Comparison of ENCODE assay signal across 12 cellular contexts in the genomic region with DNA sequence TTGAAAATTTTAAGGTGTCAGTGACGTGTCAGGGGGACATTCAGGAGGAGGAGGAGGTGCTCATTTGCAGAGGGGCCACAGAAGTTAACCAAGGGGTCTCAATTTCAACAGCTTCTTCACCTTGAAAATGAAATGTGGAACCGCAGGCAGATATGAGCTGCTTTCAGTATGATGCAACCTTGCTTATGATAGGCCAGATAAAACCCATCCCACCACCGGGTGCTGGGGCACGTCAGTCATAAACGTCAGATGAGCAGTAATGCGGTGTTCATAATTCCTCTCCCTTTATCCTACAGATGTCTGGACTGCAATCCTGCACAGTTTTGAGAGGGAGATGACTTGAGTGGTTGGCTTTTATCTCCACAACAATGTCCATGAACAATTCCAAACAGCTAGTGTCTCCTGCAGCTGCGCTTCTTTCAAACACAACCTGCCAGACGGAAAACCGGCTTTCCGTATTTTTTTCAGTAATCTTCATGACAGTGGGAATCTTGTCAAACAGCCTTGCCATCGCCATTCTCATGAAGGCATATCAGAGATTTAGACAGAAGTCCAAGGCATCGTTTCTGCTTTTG. TPM values are rescaled to one million over a fixed set of nuclear protein-coding genes. Genes with fewer than 3 reads are reported as not detected.
DNase-seq lines count a peak whose midpoint lies in the region; ATAC-seq and TF ChIP-seq lines count a peak whose summit lies in the region.
"Had no signal": no experiment of that assay in that cellular context is flagged by ENCODE, and none has a peak within 500 bp of the region (broad histone marks: within the 10 kb centered on the region; RNA-seq: fewer than 3 reads in every experiment).

No MANE protein-coding gene starts in this region.

- H3K27ac ChIP-seq in smooth muscle cell (ENCODE audit: low read depth) (no peak overlapping the region), SJCRH30 (no peak overlapping the region)

- no peaks in the 10 kb centered on the region for H3K9me3 ChIP-seq in smooth muscle cell (replicated peaks; ENCODE audit: low read depth)
- no peaks in the 10 kb centered on the region for H3K9me3 ChIP-seq in SJCRH30 (replicated peaks)

- peaks cover 4 to 9% of the 10 kb centered on the region in 2 donors for H3K9me3 Mint-ChIP-seq in stimulated activated naive B cell treated with anti-CD40 and anti-IgM and Interleukin-4, amounts not matched to agents 10 μg/mL and 1 μg/mL and 100 μg/mL, for 72 hours
- H3K9me3 Mint-ChIP-seq: dendritic cell treated with granulocyte-macrophage colony-stimulating factor and Interleukin-4, amounts not matched to agents 40 ng/mL and 50 ng/mL, for 4 days had no signal

- H3K27me3 ChIP-seq in smooth muscle cell (ENCODE audit: low read depth): peaks cover 18% of the 10 kb centered on the region
- no peaks in the 10 kb centered on the region for H3K27me3 ChIP-seq in SJCRH30

- no peak overlapping the region for H3K27ac Mint-ChIP-seq in stimulated activated naive B cell treated with anti-CD40 and anti-IgM and Interleukin-4, amounts not matched to agents 10 μg/mL and 1 μg/mL and 100 μg/mL, for 72 hours
- H3K27ac Mint-ChIP-seq: activated naive CD8-positive, alpha-beta T cell treated with anti-CD3 and anti-CD28 coated beads, Interleukin-2, amount 10 ng/mL, durations not matched to agents 7 days and 5 days; dendritic cell treated with granulocyte-macrophage colony-stimulating factor and Interleukin-4, amounts not matched to agents 40 ng/mL and 50 ng/mL, for 4 days had no signal

- H3K27me3 Mint-ChIP-seq in stimulated activated naive B cell treated with anti-CD40 and anti-IgM and Interleukin-4, amounts not matched to agents 10 μg/mL and 1 μg/mL and 100 μg/mL, for 72 hours: peaks cover 32 to 53% of the 10 kb centered on the region in 2 donors

- no peaks in the 10 kb centered on the region for H3K36me3 Mint-ChIP-seq in stimulated activated naive B cell treated with anti-CD40 and anti-IgM and Interleukin-4, amounts not matched to agents 10 μg/mL and 1 μg/mL and 100 μg/mL, for 72 hours
- H3K36me3 Mint-ChIP-seq: activated naive CD8-positive, alpha-beta T cell treated with anti-CD3 and anti-CD28 coated beads, Interleukin-2, amount 10 ng/mL, durations not matched to agents 7 days and 5 days had no signal

- no peak for ATAC-seq in stimulated activated naive B cell treated with anti-CD40 and anti-IgM and Interleukin-4, amounts not matched to agents 10 μg/mL and 1 μg/mL and 100 μg/mL, for 72 hours (replicated peaks)
- no peak for ATAC-seq in GM21786 (IDR thresholded peaks at IDR 0.05; ENCODE audit: unreplicated experiment)

- H3K4me1 ChIP-seq in smooth muscle cell (ENCODE audit: low read depth) (no peaks in the 10 kb centered on the region), SJCRH30 (no peaks in the 10 kb centered on the region)

- H3K4me3 Mint-ChIP-seq in stimulated activated naive B cell treated with anti-CD40 and anti-IgM and Interleukin-4, amounts not matched to agents 10 μg/mL and 1 μg/mL and 100 μg/mL, for 72 hours: no peak overlapping the region
- H3K4me3 Mint-ChIP-seq: activated naive CD8-positive, alpha-beta T cell treated with anti-CD3 and anti-CD28 coated beads, Interleukin-2, amount 10 ng/mL, durations not matched to agents 7 days and 5 days had no signal

- no peaks in the 10 kb centered on the region for H4K20me1 ChIP-seq in smooth muscle cell (ENCODE audit: low read depth)

- H3K9ac ChIP-seq in smooth muscle cell (ENCODE audit: low read depth): no peak overlapping the region

- H3K4me3 ChIP-seq in smooth muscle cell: peak overlapping the region; percentile 48
- H3K4me3 ChIP-seq in SJCRH30: no peak overlapping the region

- no peaks in the 10 kb centered on the region for H3K79me2 ChIP-seq in smooth muscle cell (ENCODE audit: low read depth)

- H2AFZ ChIP-seq in smooth muscle cell (ENCODE audit: low read depth): peak overlapping the region; percentile 84

- H3K4me2 ChIP-seq in smooth muscle cell: peak overlapping the region; percentile 82

- WGBS in smooth muscle cell (ENCODE audit: low lambda C conversion rate): 58% methylated on average over 12 of the region's 12 CpGs

- peak; percentile 82 for DNase-seq in GM03348 (ENCODE audit: low spot score)
- peak; percentile 78 to 88 for DNase-seq in NCI-H446 (lab: John Stamatoyannopoulos, UW)
- peak; percentile 88 for DNase-seq in fibroblast of gingiva (ENCODE audit: low read depth)
- no peak for DNase-seq in smooth muscle cell (lab: John Stamatoyannopoulos, UW; ENCODE audit: unreplicated experiment)
- DNase-seq in stimulated activated naive B cell treated with anti-CD40 and anti-IgM and Interleukin-4, amounts not matched to agents 10 μg/mL and 1 μg/mL and 100 μg/mL, for 72 hours: no peak
- DNase-seq in SJCRH30: no peak
- DNase-seq in OCI-M2 (lab: John Stamatoyannopoulos, UW; ENCODE audit: unreplicated experiment): no peak
- DNase-seq: activated naive CD8-positive, alpha-beta T cell treated with anti-CD3 and anti-CD28 coated beads, Interleukin-2, amount 10 ng/mL, durations not matched to agents 7 days and 5 days; NCI-H2171 treated with DMSO at 0.1 percent for 48 hours; stimulated activated naive CD4-positive, alpha-beta T cell had no signal

- H3K36me3 ChIP-seq in smooth muscle cell (ENCODE audit: low read depth): no peaks in the 10 kb centered on the region
- H3K36me3 ChIP-seq in SJCRH30: no peaks in the 10 kb centered on the region

- H3K4me1 Mint-ChIP-seq in stimulated activated naive B cell treated with anti-CD40 and anti-IgM and Interleukin-4, amounts not matched to agents 10 μg/mL and 1 μg/mL and 100 μg/mL, for 72 hours: peaks cover 0 to 3% of the 10 kb centered on the region in 2 donors

- no peak for TF ChIP-seq CTCF in smooth muscle cell (IDR thresholded peaks at IDR 0.05; ENCODE audit: borderline replicate concordance, insufficient read depth, poor library complexity, severe bottlenecking)

- no peaks in the 10 kb centered on the region for H3F3A ChIP-seq in smooth muscle cell (ENCODE audit: low read depth)

RNA-seq across cellular contexts. Expression of a gene that starts 1.7 kb away (rescaled TPM):
- 6.3 and 6.8 TPM in 2 replicates for total RNA-seq in smooth muscle cell
- 2.9 and 3.0 TPM in 2 replicates for polyA plus RNA-seq in smooth muscle cell
- not detected in 2 replicates for total RNA-seq in SJCRH30 (2014; rRNA removed; shearing (Covaris generic))
- total RNA-seq: activated naive CD8-positive, alpha-beta T cell treated with anti-CD3 and anti-CD28 coated beads, Interleukin-2, amount 10 ng/mL, durations not matched to agents 7 days and 5 days had no signal

Comparison
In these comparisons a context has a peak if more than half of its experiments do, and no peak if none do; other contexts are left out.
1. DNase-seq: peak in GM03348 (single experiment), NCI-H446 (2 of 2) and fibroblast of gingiva (single experiment); none in smooth muscle cell (single experiment), stimulated activated naive B cell treated with anti-CD40 and anti-IgM and Interleukin-4, amounts not matched to agents 10 μg/mL and 1 μg/mL and 100 μg/mL, for 72 hours (single experiment), SJCRH30 (0 of 2) and OCI-M2 (single experiment).